ENCODE assay signal across 19 cellular contexts in genomic region chr5:90881626-90882150, GRCh38.
DNase-seq lines count a peak whose midpoint lies in the region; ATAC-seq, FAIRE-seq and TF ChIP-seq lines count a peak whose summit lies in the region.
"Had no signal": no experiment of that assay in that cellular context is flagged by ENCODE, and none has a peak within 500 bp of the region (broad histone marks: within the 10 kb centered on the region; RNA-seq: fewer than 3 reads in every experiment).

No MANE protein-coding gene starts in this region.

- H2BK15ac ChIP-seq in H1 (ENCODE audit: low read length), result no peak overlapping the region

- TF ChIP-seq POLR2A in H1 (IDR thresholded peaks at IDR 0.05; ENCODE audit: control extremely low read depth in 1 of 2, low read depth in 2 of 2, low read length in 2 of 2), result no peak

- peaks cover 4% of the 10 kb centered on the region for H3K36me3 Mint-ChIP-seq in T-helper 17 cell (ENCODE audit: low read depth)
- H3K36me3 Mint-ChIP-seq: CD4-positive, alpha-beta memory T cell had no signal

- H4K8ac ChIP-seq in H1 (ENCODE audit: extremely low read depth, insufficient read depth, low read length), result no peak overlapping the region

- TF ChIP-seq CTCF in H1 (IDR thresholded peaks at IDR 0.05; ENCODE audit: control extremely low read depth in 1 of 3, insufficient read depth in 1 of 3, low read depth in 1 of 3, low read length in 3 of 3), result no peak

- H4K5ac ChIP-seq in H1 (ENCODE audit: insufficient read length, low read depth, low read length), result no peak overlapping the region

- no peak overlapping the region for H3K27ac ChIP-seq in H1 (ENCODE audit: low read depth, low read length)
- peak overlapping the region; percentile 7 for H3K27ac ChIP-seq in iPS-18a (ENCODE audit: low read length)
- H3K27ac ChIP-seq in small intestine (ENCODE audit: low read depth in 1 of 2, low read length in 1 of 2), result no peak overlapping the region
- H3K27ac ChIP-seq: C4-2B, GM23248 had no signal

- no peak overlapping the region for H2AK5ac ChIP-seq in H1 (ENCODE audit: low read depth, low read length)

- H3K4me3 ChIP-seq in H1 (ENCODE audit: extremely low read depth in 1 of 4, insufficient read depth in 2 of 4, low read depth in 3 of 4, low read length in 4 of 4) (no peak overlapping the region), iPS-18a (ENCODE audit: low read length) (no peak overlapping the region), small intestine (ENCODE audit: low read depth in 1 of 2, low read length in 2 of 2) (no peak overlapping the region)
- H3K4me3 ChIP-seq: GM23248, HAP-1 had no signal

- H3K4ac ChIP-seq in H1 (replicated peaks; ENCODE audit: insufficient read length, low read depth, low read length), result no peak overlapping the region

- POLR2A ChIA-PET in H1 (lab: Charles Lee; ENCODE audit: partially characterized antibody), result interaction anchor here (1.1 kb wide), 1 partner anchor 30 kb away, joined by 3 read pairs; no protein-coding TSS in a partner anchor

- 0 out of 4 replicates have a peak overlapping the region, but pooled peaks of 1 of the 2 experiments have one; percentile 3 for H3K4me2 ChIP-seq in H1 (ENCODE audit: insufficient read depth in 1 of 2, low read depth in 2 of 2, low read length in 2 of 2)

- H3K79me2 ChIP-seq in H1 (ENCODE audit: control insufficient read depth in 1 of 2, insufficient read depth in 2 of 2, low read length in 2 of 2), result no peaks in the 10 kb centered on the region

- FAIRE-seq in H1 (lab: Jason Lieb, UNC), result peak; percentile 48
- FAIRE-seq in small intestine (lab: Jason Lieb, UNC), result no peak
- FAIRE-seq: D721Med, GM12891, HepG2 had no signal

- H4K20me1 ChIP-seq in H1 (replicated peaks in 1 of 2; ENCODE audit: control insufficient read depth in 1 of 2, insufficient read depth in 2 of 2, low read length in 2 of 2), result no peaks in the 10 kb centered on the region

- H3K4me3 Mint-ChIP-seq in T-helper 17 cell, result no peak overlapping the region
- H3K4me3 Mint-ChIP-seq: CD4-positive, alpha-beta memory T cell had no signal

- no peak for ATAC-seq in T-helper 17 cell
- ATAC-seq: HepG2 had no signal

- 61 to 100% methylated on average over 1 to 3 of the region's 3 CpGs for WGBS in H1 (ENCODE audit: extremely low coverage in 1 of 2, insufficient coverage in 1 of 2, insufficient read length in 1 of 2, insufficient replicate concordance in 2 of 2, low coverage in 1 of 2, low lambda C conversion rate in 2 of 2, missing lambda C conversion rate in 1 of 2), 2 experiments
- 80 to 87% (median 83%) methylated on average over 3 of the region's 3 CpGs for WGBS in small intestine, 3 donors

- H2AFZ ChIP-seq in H1 (ENCODE audit: low read length), result no peak overlapping the region
- H2AFZ ChIP-seq: GM23248 had no signal

- no peak overlapping the region for H3K56ac ChIP-seq in H1 (replicated peaks; ENCODE audit: insufficient read length, low read depth, low read length)

- no peak for TF ChIP-seq RAD21 in H1 (IDR thresholded peaks at IDR 0.05 in 1 of 2, conservative IDR thresholded peaks at IDR 0.05 in 1 of 2; ENCODE audit: low read depth in 2 of 2, low read length in 2 of 2)

- H2BK5ac ChIP-seq in H1 (ENCODE audit: low read depth, low read length), result no peak overlapping the region

- H3K4me1 ChIP-seq in H1 (replicated peaks in 1 of 4; ENCODE audit: control insufficient read depth in 3 of 4, insufficient read depth in 4 of 4, low read length in 3 of 4), result peaks cover 0 to 19% (median 10%) of the 10 kb centered on the region in 4 experiments; a peak in 4 of 7 replicates
- H3K4me1 ChIP-seq in iPS-18a (ENCODE audit: control insufficient read depth, low read depth, low read length), result peaks cover 41% of the 10 kb centered on the region
- no peaks in the 10 kb centered on the region for H3K4me1 ChIP-seq in small intestine (ENCODE audit: control insufficient read depth in 2 of 2, insufficient read depth in 1 of 2, low read depth in 1 of 2, low read length in 1 of 2)
- H3K4me1 ChIP-seq: BE2C had no signal

- CTCF ChIA-PET in H1 (lab: Charles Lee; ENCODE audit: partially characterized antibody), result interaction anchor here (0.6 to 2.3 kb wide), 9 partner anchors 16 to 538 kb away, joined by 3 to 10 read pairs (median 4); no protein-coding TSS in a partner anchor

- no peak overlapping the region for H3K18ac ChIP-seq in H1 (ENCODE audit: extremely low read depth, low read length)

- no peak overlapping the region for H4K91ac ChIP-seq in H1 (replicated peaks; ENCODE audit: insufficient read length, low read length)

- no peak overlapping the region for H3K27ac Mint-ChIP-seq in T-helper 17 cell
- H3K27ac Mint-ChIP-seq: CD4-positive, alpha-beta memory T cell had no signal

- in situ Hi-C loops in Caki2 (cut with HindIII; ENCODE audit: low pct_unique_long_range_greater_than_20kb, low sequenced_read_pairs), result no loop called here

- H3K23ac ChIP-seq in H1 (ENCODE audit: insufficient read length), result no peak overlapping the region

- no peaks in the 10 kb centered on the region for H3K4me1 Mint-ChIP-seq in T-helper 17 cell
- H3K4me1 Mint-ChIP-seq: CD4-positive, alpha-beta memory T cell had no signal

- H2BK20ac ChIP-seq in H1 (ENCODE audit: low read length), result no peak overlapping the region

- H3K9ac ChIP-seq in H1 (replicated peaks in 1 of 4; ENCODE audit: extremely low read depth in 1 of 4, low read depth in 3 of 4, low read length in 3 of 4) (no peak overlapping the region), iPS-18a (ENCODE audit: low read length) (no peak overlapping the region)
- H3K9ac ChIP-seq: GM23248 had no signal

- no peak for TF ChIP-seq EP300 in H1 (IDR thresholded peaks at IDR 0.05; ENCODE audit: borderline replicate concordance in 1 of 2, low read depth in 2 of 2, low read length in 2 of 2)

- H3K14ac ChIP-seq in H1 (ENCODE audit: insufficient read length), result no peak overlapping the region

- H3K9me3 ChIP-seq in H1 (ENCODE audit: insufficient read depth in 2 of 2, low read depth in 1 of 2, low read length in 1 of 2), result no peaks in the 10 kb centered on the region
- no peaks in the 10 kb centered on the region for H3K9me3 ChIP-seq in iPS-18a (ENCODE audit: control insufficient read depth, low read depth, low read length)
- H3K9me3 ChIP-seq in T-helper 17 cell (ENCODE audit: control insufficient read depth, low read length, poor library complexity, severe bottlenecking), result no peaks in the 10 kb centered on the region
- H3K9me3 ChIP-seq in small intestine (ENCODE audit: control insufficient read depth, low read depth), result no peaks in the 10 kb centered on the region
- H3K9me3 ChIP-seq: BE2C, HAP-1 had no signal

- no peaks in the 10 kb centered on the region for H3K79me1 ChIP-seq in H1 (ENCODE audit: low read depth, low read length)

- H3K23me2 ChIP-seq in H1 (ENCODE audit: low read depth, low read length), result no peaks in the 10 kb centered on the region

- H2BK120ac ChIP-seq in H1 (replicated peaks; ENCODE audit: low read depth, low read length), result no peak overlapping the region

- H3K27me3 ChIP-seq in H1 (replicated peaks in 1 of 4; ENCODE audit: control insufficient read depth in 3 of 4, extremely low read depth in 1 of 4, insufficient read depth in 3 of 4, low read length in 3 of 4), result no peaks in the 10 kb centered on the region
- no peaks in the 10 kb centered on the region for H3K27me3 ChIP-seq in iPS-18a (ENCODE audit: control insufficient read depth, insufficient read depth, low read length)
- H3K27me3 ChIP-seq in small intestine (ENCODE audit: control insufficient read depth in 2 of 2, insufficient read depth in 2 of 2, low read length in 2 of 2), result no peaks in the 10 kb centered on the region
- H3K27me3 ChIP-seq: BE2C had no signal

- H3K36me3 ChIP-seq in H1 (ENCODE audit: control insufficient read depth in 2 of 4, insufficient read depth in 4 of 4, low read length in 3 of 4) (peaks cover 0 to 6% (median 1%) of the 10 kb centered on the region in 4 experiments; a peak in 2 of 8 replicates), iPS-18a (ENCODE audit: control insufficient read depth, low read depth, low read length) (peaks cover 4% of the 10 kb centered on the region), small intestine (ENCODE audit: control insufficient read depth in 2 of 2, insufficient read depth in 2 of 2, low read length in 2 of 2) (no peaks in the 10 kb centered on the region)
- H3K36me3 ChIP-seq: BE2C, HAP-1 had no signal

- DNase-seq in Caki2 (ENCODE audit: low read depth), result peak; percentile 35
- no peak for DNase-seq in H1 (ENCODE audit: low read depth in 1 of 2, low spot score in 2 of 2)
- DNase-seq in renal cortical epithelial cell (ENCODE audit: low read depth), result peak; percentile 70
- no peak for DNase-seq in NCI-H2227 treated with DMSO at 0.1 percent for 48 hours (lab: John Stamatoyannopoulos, UW)
- DNase-seq in T-helper 17 cell, result no peak
- no peak for DNase-seq in small intestine
- DNase-seq: 8988T; BE2C; CD4-positive, alpha-beta memory T cell; DMS153; DMS79 treated with DMSO at 0.1 percent for 48 hours; EL; GM23248 had no signal

- H2BK12ac ChIP-seq in H1 (ENCODE audit: low read depth, low read length), result no peak overlapping the region

- H3K27me3 Mint-ChIP-seq in T-helper 17 cell, result peaks cover 60% of the 10 kb centered on the region

TF ChIP-seq in H1, 55 proteins besides CTCF, POLR2A, EP300 and RAD21 (continues in another document):
- TF ChIP-seq MAFK (IDR thresholded peaks at IDR 0.05; ENCODE audit: low read depth, low read length) (no peak), TAF7 (optimal IDR thresholded peaks at IDR 0.05; ENCODE audit: borderline replicate concordance, low read depth, low read length) (no peak), ATF2 (IDR thresholded peaks at IDR 0.05; ENCODE audit: low read length) (no peak), HDAC6 (IDR thresholded peaks at IDR 0.05; ENCODE audit: low read depth, low read length) (no peak), MAX (IDR thresholded peaks at IDR 0.05) (no peak), EZH2 (IDR thresholded peaks at IDR 0.05; ENCODE audit: low read depth, low read length, severe bottlenecking) (no peak), KDM4A (IDR thresholded peaks at IDR 0.05; ENCODE audit: low read depth, low read length, severe bottlenecking) (no peak), SP1 (IDR thresholded peaks at IDR 0.05; ENCODE audit: low read depth, low read length) (no peak), CHD2 (IDR thresholded peaks at IDR 0.05; ENCODE audit: low read length) (no peak)

Comparison
In these comparisons a context has a peak if more than half of its experiments do, and no peak if none do; other contexts are left out.
1. DNase-seq: peak in Caki2 (single experiment) and renal cortical epithelial cell (single experiment); none in H1 (0 of 2), NCI-H2227 treated with DMSO at 0.1 percent for 48 hours (single experiment), T-helper 17 cell (0 of 3) and small intestine (single experiment).